8 cellular contexts compared by ENCODE assay signal in genomic region chr2:3651686-3652516, GRCh38. TPM values are rescaled to one million over a fixed set of nuclear protein-coding genes. Genes with fewer than 3 reads are reported as not detected.
DNase-seq lines count a peak whose midpoint lies in the region; ATAC-seq and TF ChIP-seq lines count a peak whose summit lies in the region.

No MANE protein-coding gene starts in this region.

- no peak overlapping the region for H4K8ac ChIP-seq in neuronal stem cell (ENCODE audit: low read depth, low read length)

- H3K9me3 Mint-ChIP-seq in activated T-helper 17 cell treated with anti-CD3 and anti-CD28 coated beads, Interleukin-2, amount 50 U/mL, for 72 hours: no peaks in the 10 kb centered on the region

- peak; percentile 39 for TF ChIP-seq POLR2A in GM19099 (IDR thresholded peaks at IDR 0.05; ENCODE audit: extremely low read depth, insufficient read length, low read depth)

- H3K4me2 ChIP-seq in neuronal stem cell (ENCODE audit: insufficient read depth, low read length, poor library complexity, severe bottlenecking): peak overlapping the region; percentile 60

- H3K27ac Mint-ChIP-seq in activated T-helper 17 cell treated with anti-CD3 and anti-CD28 coated beads, Interleukin-2, amount 50 U/mL, for 72 hours: peak overlapping the region; percentile 87

- no CpG with 5 or more reads among the region's 42 CpGs for WGBS in neuronal stem cell (ENCODE audit: extremely low coverage in 2 of 2, insufficient read length in 2 of 2, insufficient replicate concordance in 1 of 2), 2 donors

- TF ChIP-seq CTCF in AG10803 (conservative IDR thresholded peaks at IDR 0.05; ENCODE audit: low read length): no peak

- H3K4me3 Mint-ChIP-seq in activated T-helper 17 cell treated with anti-CD3 and anti-CD28 coated beads, Interleukin-2, amount 50 U/mL, for 72 hours: peak overlapping the region; percentile 80

- H2BK120ac ChIP-seq in neuronal stem cell (ENCODE audit: low read depth, low read length): peak overlapping the region; percentile 56

- H3K4ac ChIP-seq in neuronal stem cell (ENCODE audit: low read length): peak overlapping the region; percentile 84

- no peaks in the 10 kb centered on the region for H3K27me3 Mint-ChIP-seq in activated T-helper 17 cell treated with anti-CD3 and anti-CD28 coated beads, Interleukin-2, amount 50 U/mL, for 72 hours

- H3K27me3 ChIP-seq in neuronal stem cell (ENCODE audit: control insufficient read depth in 3 of 3, insufficient read depth in 3 of 3, low read depth in 1 of 3, low read length in 3 of 3): peaks cover 0 to 1% (median 0%) of the 10 kb centered on the region in 3 experiments

- no peaks in the 10 kb centered on the region for H3K36me3 Mint-ChIP-seq in activated T-helper 17 cell treated with anti-CD3 and anti-CD28 coated beads, Interleukin-2, amount 50 U/mL, for 72 hours (ENCODE audit: low read depth)

- H3K4me3 ChIP-seq in AG10803 (ENCODE audit: low read length) (peak overlapping the region; percentile 36), neuronal stem cell (ENCODE audit: low read length in 2 of 2) (peak overlapping the region; percentile 31 to 50)

- DNase-seq in AG10803 (ENCODE audit: low read depth): peak; percentile 22
- peak; percentile 100 for DNase-seq in NCI-H748 (lab: John Stamatoyannopoulos, UW; ENCODE audit: unreplicated experiment)
- DNase-seq in foreskin melanocyte: peak; percentile 26
- DNase-seq in neuronal stem cell (ENCODE audit: low spot score): peak; percentile 86

- peak overlapping the region; percentile 98 for H3K27ac ChIP-seq in neuronal stem cell (replicated peaks; ENCODE audit: low read length)
- peak overlapping the region; percentile 76 for H3K27ac ChIP-seq in temporal lobe (ENCODE audit: low read depth, low read length)

- peak overlapping the region; percentile 90 for H3K9ac ChIP-seq in neuronal stem cell (ENCODE audit: low read depth, low read length, poor library complexity)

- H3K14ac ChIP-seq in neuronal stem cell (ENCODE audit: low read length): peak overlapping the region; percentile 87

- peaks cover 6% of the 10 kb centered on the region for H3K4me1 Mint-ChIP-seq in activated T-helper 17 cell treated with anti-CD3 and anti-CD28 coated beads, Interleukin-2, amount 50 U/mL, for 72 hours

- H2BK12ac ChIP-seq in neuronal stem cell (ENCODE audit: low read length): peak overlapping the region; percentile 3

- H3K4me1 ChIP-seq in neuronal stem cell (ENCODE audit: control insufficient read depth in 2 of 2, insufficient read depth in 1 of 2, low read depth in 1 of 2, low read length in 2 of 2): peaks cover 22 to 31% of the 10 kb centered on the region in 2 donors

- no peak overlapping the region for H3K23ac ChIP-seq in neuronal stem cell (ENCODE audit: low read depth, low read length, poor library complexity)

- peaks cover 0 to 17% of the 10 kb centered on the region in 2 donors for H3K9me3 ChIP-seq in neuronal stem cell (replicated peaks in 1 of 2; ENCODE audit: control insufficient read depth in 2 of 2, insufficient read depth in 1 of 2, low read depth in 1 of 2, low read length in 2 of 2)

- no peaks in the 10 kb centered on the region for H3K36me3 ChIP-seq in neuronal stem cell (replicated peaks in 1 of 2; ENCODE audit: control insufficient read depth in 2 of 2, insufficient read depth in 2 of 2, low read length in 2 of 2)

- ATAC-seq in HG03432 (IDR thresholded peaks at IDR 0.05; ENCODE audit: unreplicated experiment): peak; percentile 72
- peak; percentile 85 for ATAC-seq in activated T-helper 17 cell treated with anti-CD3 and anti-CD28 coated beads, Interleukin-2, amount 50 U/mL, for 72 hours (replicated peaks)

- no peaks in the 10 kb centered on the region for H3K79me1 ChIP-seq in neuronal stem cell (ENCODE audit: low read depth, low read length)

- peak overlapping the region; percentile 88 for H2BK15ac ChIP-seq in neuronal stem cell (ENCODE audit: low read length)

- peak overlapping the region; percentile 90 for H4K91ac ChIP-seq in neuronal stem cell (ENCODE audit: low read depth, low read length, poor library complexity)

- H3K18ac ChIP-seq in neuronal stem cell (ENCODE audit: low read length): peak overlapping the region; percentile 99

- H2AK5ac ChIP-seq in neuronal stem cell (ENCODE audit: low read depth, low read length): peak overlapping the region; percentile 12

- peak overlapping the region; percentile 84 for H2AFZ ChIP-seq in neuronal stem cell (ENCODE audit: low read length)

- H2BK5ac ChIP-seq in neuronal stem cell (ENCODE audit: low read length): peak overlapping the region; percentile 93

RNA-seq across cellular contexts. Expression of gene ALLC, which starts 6.1 kb away (rescaled TPM):
- total RNA-seq in activated T-helper 17 cell treated with anti-CD3 and anti-CD28 coated beads, Interleukin-2, amount 50 U/mL, for 72 hours: not detected
- polyA plus RNA-seq in neuronal stem cell (2013, experiment 1 of 2): not detected
- polyA plus RNA-seq in neuronal stem cell (2013, experiment 2 of 2): 0.08 TPM
- not detected for total RNA-seq in temporal lobe

RNA-seq across cellular contexts. Expression of gene DCDC2C, which starts 51.5 kb away (rescaled TPM):
- total RNA-seq in activated T-helper 17 cell treated with anti-CD3 and anti-CD28 coated beads, Interleukin-2, amount 50 U/mL, for 72 hours: not detected
- not detected for polyA plus RNA-seq in neuronal stem cell (2013, experiment 1 of 2)
- not detected for polyA plus RNA-seq in neuronal stem cell (2013, experiment 2 of 2)
- total RNA-seq in temporal lobe: 0.49 TPM

RNA-seq across cellular contexts. Expression of gene COLEC11, which starts 57.0 kb away (rescaled TPM):
- total RNA-seq in activated T-helper 17 cell treated with anti-CD3 and anti-CD28 coated beads, Interleukin-2, amount 50 U/mL, for 72 hours: under 1 TPM in 1 of 2 donors, not detected in 1; 0.54 TPM
- 0.82 TPM for polyA plus RNA-seq in neuronal stem cell (2013, experiment 1 of 2)
- polyA plus RNA-seq in neuronal stem cell (2013, experiment 2 of 2): 0.97 TPM
- total RNA-seq in temporal lobe: 0.25 TPM

Comparison
In these comparisons a context has a peak if more than half of its experiments do, and no peak if none do; other contexts are left out.
1. Peak in every context shown above with its lines: DNase-seq, ATAC-seq, H3K4me3 ChIP-seq and H3K27ac ChIP-seq.
2. DNase-seq: peak in every context shown above with its lines; median percentile 100 in NCI-H748; 86 in neuronal stem cell; 26 in foreskin melanocyte; 22 in AG10803.